ENCODE assay signal across 13 cellular contexts in the genomic region with DNA sequence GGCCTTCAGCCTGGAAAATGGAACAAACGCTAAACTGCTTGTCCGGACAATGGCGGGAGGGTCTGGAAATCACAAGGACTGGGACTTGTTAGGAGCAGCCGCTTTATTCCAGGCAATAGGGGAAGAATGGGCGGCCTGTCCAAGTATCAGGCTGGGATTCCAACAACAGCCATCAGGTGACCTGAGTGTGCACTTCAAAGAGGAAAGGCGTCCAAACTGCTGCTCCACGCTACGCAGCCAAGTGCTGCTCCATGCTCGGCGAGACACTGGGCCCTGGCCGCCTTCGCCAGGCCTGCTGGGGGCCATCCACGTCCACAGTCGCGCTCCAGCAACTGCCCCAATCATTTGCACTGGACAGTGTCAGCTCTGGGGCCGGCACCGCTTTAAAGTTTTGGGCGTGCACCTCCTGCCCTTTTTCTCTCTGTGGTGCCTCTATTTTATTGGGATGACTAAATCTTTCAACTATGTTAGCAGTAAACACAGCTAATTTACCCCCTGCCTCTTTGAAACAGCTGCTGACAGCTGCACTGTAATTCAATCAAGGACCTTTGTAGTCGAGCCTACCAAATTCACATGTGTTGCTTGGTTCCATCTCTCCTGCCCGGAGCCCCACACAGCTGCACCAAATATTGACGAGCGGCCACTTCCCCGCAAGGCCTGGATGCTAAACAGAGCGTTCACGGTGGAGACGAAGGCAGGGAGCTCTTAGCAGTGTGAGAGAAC.
A peak's percentile ranks its signal among the peaks of the same experiment; 100 is the strongest.
DNase-seq lines count a peak whose midpoint lies in the region; ATAC-seq and TF ChIP-seq lines count a peak whose summit lies in the region.
"Had no signal": no experiment of that assay in that cellular context is flagged by ENCODE, and none has a peak within 500 bp of the region (broad histone marks: within the 10 kb centered on the region; RNA-seq: fewer than 3 reads in every experiment).

No MANE protein-coding gene starts in this region.

- CTCF ChIA-PET in Panc1 (lab: Charles Lee) = interaction anchor here (0.6 kb wide), 1 partner anchor 166 kb away, joined by 4 read pairs; no protein-coding TSS in a partner anchor

- intact Hi-C loops in Panc1 (cut with micrococcal nuclease; ENCODE audit: unreplicated experiment) = no loop called here
- intact Hi-C loops in left ventricle myocardium superior (cut with micrococcal nuclease) = loop anchor here (5.0 to 10.0 kb wide), 2 partner anchors 87 to 184 kb away; a partner anchor contains a TSS

- peaks cover 18% of the 10 kb centered on the region for H3K4me1 ChIP-seq in Panc1 (ENCODE audit: control insufficient read depth, insufficient read depth, low read length)
- H3K4me1 ChIP-seq in osteoblast (ENCODE audit: insufficient read depth, low read length) = no peaks in the 10 kb centered on the region
- H3K4me1 ChIP-seq: colonic mucosa, gastroesophageal sphincter had no signal

- H2AFZ ChIP-seq in osteoblast (ENCODE audit: low read length) = no peak overlapping the region

- H3K36me3 ChIP-seq in Panc1 (ENCODE audit: control insufficient read depth, insufficient read depth, low read length) (no peaks in the 10 kb centered on the region), osteoblast (ENCODE audit: insufficient read depth, low read length) (no peaks in the 10 kb centered on the region)
- H3K36me3 ChIP-seq: colonic mucosa, gastroesophageal sphincter had no signal

- ATAC-seq in Panc1 (peak; percentile 87), left ventricle myocardium superior (peak; percentile 91)
- ATAC-seq: gastroesophageal sphincter had no signal

- H4K20me1 ChIP-seq in osteoblast (ENCODE audit: insufficient read depth, low read length) = no peaks in the 10 kb centered on the region

- H3K4me3 ChIP-seq in Panc1 (ENCODE audit: low read depth in 2 of 2, low read length in 2 of 2) (peak overlapping the region in 1 of 2 experiments; percentile 16; a peak in 1 of 4 replicates), osteoblast (ENCODE audit: insufficient read depth, low read length) (no peak overlapping the region)
- H3K4me3 ChIP-seq: colonic mucosa, gastroesophageal sphincter had no signal

- POLR2A ChIA-PET in Panc1 (lab: Charles Lee) = no interaction called here

- H3K27ac ChIP-seq in Panc1 (ENCODE audit: low read length) (peak overlapping the region; percentile 68), osteoblast (ENCODE audit: low read depth, low read length) (no peak overlapping the region)
- H3K27ac ChIP-seq: colonic mucosa had no signal

- in situ Hi-C loops in Panc1 (cut with HindIII; ENCODE audit: low pct_unique_long_range_greater_than_20kb, low sequenced_read_pairs) = no loop called here

- H3K79me2 ChIP-seq in osteoblast (ENCODE audit: insufficient read depth, low read length) = no peaks in the 10 kb centered on the region

- TF ChIP-seq CTCF in Panc1 (IDR thresholded peaks at IDR 0.05) (no peak), osteoblast (IDR thresholded peaks at IDR 0.05; ENCODE audit: extremely low read depth, low read depth, low read length) (no peak)

- BruUV-seq in Panc1 (replicated peaks; lab: Mats Ljungman, UMichigan) = no TSS peak

- H3K27me3 ChIP-seq in Panc1 (ENCODE audit: control insufficient read depth, insufficient read depth, low read length) = no peaks in the 10 kb centered on the region
- H3K27me3 ChIP-seq in osteoblast (ENCODE audit: insufficient read depth, low read length) = no peaks in the 10 kb centered on the region
- H3K27me3 ChIP-seq: colonic mucosa had no signal

- H3K9me3 ChIP-seq in Panc1 (ENCODE audit: control insufficient read depth, insufficient read depth, low read depth, low read length) (no peaks in the 10 kb centered on the region), osteoblast (ENCODE audit: low read depth, low read length) (no peaks in the 10 kb centered on the region)
- H3K9me3 ChIP-seq: colonic mucosa, gastroesophageal sphincter had no signal

- peak; percentile 70 for DNase-seq in DMS79 (lab: John Stamatoyannopoulos, UW)
- DNase-seq in Panc1 (ENCODE audit: low read depth, low spot score) = no peak
- peak; percentile 73 for DNase-seq in left ventricle myocardium superior
- peak; percentile 35 for DNase-seq in retina
- DNase-seq in NCI-H146 treated with DMSO at 0.1 percent for 48 hours (lab: John Stamatoyannopoulos, UW; ENCODE audit: unreplicated experiment) = no peak
- DNase-seq in MV-4-11 (lab: John Stamatoyannopoulos, UW) = no peak
- no peak for DNase-seq in SHP77 treated with DMSO at 0.1 percent for 48 hours (lab: John Stamatoyannopoulos, UW)
- no peak for DNase-seq in osteoblast (ENCODE audit: insufficient read length, low spot score, missing footprints)
- DNase-seq: activated CD4-positive, alpha-beta memory T cell treated with anti-CD3 and anti-CD28 coated beads for 36 hours; activated naive CD4-positive, alpha-beta T cell treated with anti-CD3 and anti-CD28 coated beads for 36 hours; colonic mucosa; HFFc6 had no signal

- H3K4me2 ChIP-seq in osteoblast (ENCODE audit: insufficient read depth, low read length) = no peak overlapping the region

Comparison
In these comparisons a context has a peak if more than half of its experiments do, and no peak if none do; other contexts are left out.
1. DNase-seq: peak in DMS79 (single experiment), left ventricle myocardium superior (single experiment) and retina (single experiment); none in Panc1 (single experiment), NCI-H146 treated with DMSO at 0.1 percent for 48 hours (single experiment), MV-4-11 (single experiment), SHP77 treated with DMSO at 0.1 percent for 48 hours (single experiment) and osteoblast (single experiment).